1 cellular context compared by ENCODE assay signal in the genomic region with DNA sequence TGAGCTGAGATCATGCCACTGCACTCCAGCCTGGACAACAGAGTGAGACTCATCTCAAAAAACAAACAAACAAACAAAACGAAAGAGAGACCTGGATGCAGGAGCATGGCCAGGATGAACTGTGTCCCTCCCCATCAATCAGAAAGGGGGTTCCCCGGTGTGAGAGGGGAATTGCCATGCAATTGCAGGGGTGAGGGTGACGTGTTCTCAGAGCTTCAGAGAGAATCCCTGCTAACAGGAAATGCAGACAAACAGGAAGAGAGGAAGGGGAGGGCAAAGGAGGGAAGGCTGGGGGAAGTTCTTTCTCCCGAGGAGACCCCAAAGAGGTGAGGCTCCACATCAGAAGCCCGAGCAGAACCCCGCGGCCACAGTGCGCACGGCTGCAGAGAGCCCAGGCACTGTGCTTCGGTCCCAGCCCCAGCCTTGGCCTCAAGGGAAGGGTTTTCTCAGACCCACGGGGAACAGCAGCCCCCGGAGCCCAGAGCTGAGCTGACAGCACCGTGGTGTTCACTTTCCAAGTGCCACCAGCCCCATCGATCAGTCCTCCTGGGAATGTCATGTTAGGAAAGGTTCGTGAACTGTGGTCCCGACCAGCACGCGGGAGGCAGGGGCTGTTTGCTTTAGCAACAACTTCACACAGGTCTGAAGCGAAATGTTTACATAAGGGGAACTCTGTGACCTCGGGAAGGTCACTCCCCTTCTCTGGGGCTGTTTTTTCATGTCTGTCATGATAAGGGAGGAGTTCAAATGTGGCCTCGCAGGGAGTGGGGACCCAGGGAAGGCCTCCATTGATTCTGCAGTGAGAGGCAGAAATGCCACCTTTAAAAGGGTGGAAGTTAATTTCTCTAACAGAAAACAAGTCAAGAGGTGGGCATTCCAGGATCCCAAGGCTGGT.
TF ChIP-seq lines count a peak whose summit lies in the region.

No MANE protein-coding gene starts in this region.

TF ChIP-seq in HepG2, 621 proteins besides CTCF, POLR2A, EP300 and RAD21 (continued from another document and continues in another):
- TF ChIP-seq, protein P1, sequence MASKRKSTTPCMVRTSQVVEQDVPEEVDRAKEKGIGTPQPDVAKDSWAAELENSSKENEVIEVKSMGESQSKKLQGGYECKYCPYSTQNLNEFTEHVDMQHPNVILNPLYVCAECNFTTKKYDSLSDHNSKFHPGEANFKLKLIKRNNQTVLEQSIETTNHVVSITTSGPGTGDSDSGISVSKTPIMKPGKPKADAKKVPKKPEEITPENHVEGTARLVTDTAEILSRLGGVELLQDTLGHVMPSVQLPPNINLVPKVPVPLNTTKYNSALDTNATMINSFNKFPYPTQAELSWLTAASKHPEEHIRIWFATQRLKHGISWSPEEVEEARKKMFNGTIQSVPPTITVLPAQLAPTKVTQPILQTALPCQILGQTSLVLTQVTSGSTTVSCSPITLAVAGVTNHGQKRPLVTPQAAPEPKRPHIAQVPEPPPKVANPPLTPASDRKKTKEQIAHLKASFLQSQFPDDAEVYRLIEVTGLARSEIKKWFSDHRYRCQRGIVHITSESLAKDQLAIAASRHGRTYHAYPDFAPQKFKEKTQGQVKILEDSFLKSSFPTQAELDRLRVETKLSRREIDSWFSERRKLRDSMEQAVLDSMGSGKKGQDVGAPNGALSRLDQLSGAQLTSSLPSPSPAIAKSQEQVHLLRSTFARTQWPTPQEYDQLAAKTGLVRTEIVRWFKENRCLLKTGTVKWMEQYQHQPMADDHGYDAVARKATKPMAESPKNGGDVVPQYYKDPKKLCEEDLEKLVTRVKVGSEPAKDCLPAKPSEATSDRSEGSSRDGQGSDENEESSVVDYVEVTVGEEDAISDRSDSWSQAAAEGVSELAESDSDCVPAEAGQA (IDR thresholded peaks at IDR 0.05; ENCODE audit: low read depth): no peak
- TF ChIP-seq, protein P1 (CRISPR knock-in tag; IDR thresholded peaks at IDR 0.05; ENCODE audit: borderline replicate concordance): peak; percentile 60; the same call in 1 of the 2 replicates
- TF ChIP-seq GZF1 (CRISPR knock-in tag; IDR thresholded peaks at IDR 0.05): no peak
- TF ChIP-seq TCF7 (IDR thresholded peaks at IDR 0.05; ENCODE audit: low read depth): peak; percentile 94
- TF ChIP-seq SAP130 (CRISPR knock-in tag; IDR thresholded peaks at IDR 0.05; ENCODE audit: low read depth): peak; percentile 92
- TF ChIP-seq, protein P2, sequence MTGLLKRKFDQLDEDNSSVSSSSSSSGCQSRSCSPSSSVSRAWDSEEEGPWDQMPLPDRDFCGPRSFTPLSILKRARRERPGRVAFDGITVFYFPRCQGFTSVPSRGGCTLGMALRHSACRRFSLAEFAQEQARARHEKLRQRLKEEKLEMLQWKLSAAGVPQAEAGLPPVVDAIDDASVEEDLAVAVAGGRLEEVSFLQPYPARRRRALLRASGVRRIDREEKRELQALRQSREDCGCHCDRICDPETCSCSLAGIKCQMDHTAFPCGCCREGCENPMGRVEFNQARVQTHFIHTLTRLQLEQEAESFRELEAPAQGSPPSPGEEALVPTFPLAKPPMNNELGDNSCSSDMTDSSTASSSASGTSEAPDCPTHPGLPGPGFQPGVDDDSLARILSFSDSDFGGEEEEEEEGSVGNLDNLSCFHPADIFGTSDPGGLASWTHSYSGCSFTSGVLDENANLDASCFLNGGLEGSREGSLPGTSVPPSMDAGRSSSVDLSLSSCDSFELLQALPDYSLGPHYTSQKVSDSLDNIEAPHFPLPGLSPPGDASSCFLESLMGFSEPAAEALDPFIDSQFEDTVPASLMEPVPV (CRISPR knock-in tag; IDR thresholded peaks at IDR 0.05): 0 out of 2 replicates have a peak, but pooled peaks have one; percentile 9
- TF ChIP-seq ZNF33B (CRISPR knock-in tag; IDR thresholded peaks at IDR 0.05): no peak
- peak; percentile 99 for TF ChIP-seq HMG20B (CRISPR knock-in tag; conservative IDR thresholded peaks at IDR 0.05)
- TF ChIP-seq ERF (CRISPR knock-in tag; IDR thresholded peaks at IDR 0.05): peak; percentile 92
- TF ChIP-seq ZBTB7B (CRISPR knock-in tag; IDR thresholded peaks at IDR 0.05): peak; percentile 94
- TF ChIP-seq SKI (IDR thresholded peaks at IDR 0.05; ENCODE audit: partially characterized antibody): peak; percentile 96
- no peak for TF ChIP-seq AGO2 (optimal IDR thresholded peaks at IDR 0.05; ENCODE audit: low read depth, low read length)
- no peak for TF ChIP-seq ADNP (CRISPR knock-in tag; IDR thresholded peaks at IDR 0.05)
- TF ChIP-seq, protein P3, sequence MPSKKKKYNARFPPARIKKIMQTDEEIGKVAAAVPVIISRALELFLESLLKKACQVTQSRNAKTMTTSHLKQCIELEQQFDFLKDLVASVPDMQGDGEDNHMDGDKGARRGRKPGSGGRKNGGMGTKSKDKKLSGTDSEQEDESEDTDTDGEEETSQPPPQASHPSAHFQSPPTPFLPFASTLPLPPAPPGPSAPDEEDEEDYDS (CRISPR knock-in tag; IDR thresholded peaks at IDR 0.05): 0 out of 2 replicates have a peak, but pooled peaks have one; percentile 45
- TF ChIP-seq, protein P4, sequence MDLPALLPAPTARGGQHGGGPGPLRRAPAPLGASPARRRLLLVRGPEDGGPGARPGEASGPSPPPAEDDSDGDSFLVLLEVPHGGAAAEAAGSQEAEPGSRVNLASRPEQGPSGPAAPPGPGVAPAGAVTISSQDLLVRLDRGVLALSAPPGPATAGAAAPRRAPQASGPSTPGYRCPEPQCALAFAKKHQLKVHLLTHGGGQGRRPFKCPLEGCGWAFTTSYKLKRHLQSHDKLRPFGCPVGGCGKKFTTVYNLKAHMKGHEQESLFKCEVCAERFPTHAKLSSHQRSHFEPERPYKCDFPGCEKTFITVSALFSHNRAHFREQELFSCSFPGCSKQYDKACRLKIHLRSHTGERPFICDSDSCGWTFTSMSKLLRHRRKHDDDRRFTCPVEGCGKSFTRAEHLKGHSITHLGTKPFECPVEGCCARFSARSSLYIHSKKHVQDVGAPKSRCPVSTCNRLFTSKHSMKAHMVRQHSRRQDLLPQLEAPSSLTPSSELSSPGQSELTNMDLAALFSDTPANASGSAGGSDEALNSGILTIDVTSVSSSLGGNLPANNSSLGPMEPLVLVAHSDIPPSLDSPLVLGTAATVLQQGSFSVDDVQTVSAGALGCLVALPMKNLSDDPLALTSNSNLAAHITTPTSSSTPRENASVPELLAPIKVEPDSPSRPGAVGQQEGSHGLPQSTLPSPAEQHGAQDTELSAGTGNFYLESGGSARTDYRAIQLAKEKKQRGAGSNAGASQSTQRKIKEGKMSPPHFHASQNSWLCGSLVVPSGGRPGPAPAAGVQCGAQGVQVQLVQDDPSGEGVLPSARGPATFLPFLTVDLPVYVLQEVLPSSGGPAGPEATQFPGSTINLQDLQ (CRISPR knock-in tag; IDR thresholded peaks at IDR 0.05): no peak
- peak; percentile 28; the same call in 1 of the 2 replicates for TF ChIP-seq KAT2B (IDR thresholded peaks at IDR 0.05; ENCODE audit: borderline replicate concordance, low read depth, low read length)
- TF ChIP-seq HDAC1 (CRISPR knock-in tag; IDR thresholded peaks at IDR 0.05): peak; percentile 99
- 0 out of 2 replicates have a peak, but pooled peaks have one; percentile 68 for TF ChIP-seq EHMT2 (IDR thresholded peaks at IDR 0.05; ENCODE audit: borderline replicate concordance, low read depth, low read length)
- no peak for TF ChIP-seq ZNF75D (CRISPR knock-in tag; IDR thresholded peaks at IDR 0.05; ENCODE audit: borderline replicate concordance)
- TF ChIP-seq MAZ (IDR thresholded peaks at IDR 0.05; ENCODE audit: borderline replicate concordance, low read depth, low read length): peak; percentile 52; the same call in 1 of the 2 replicates
- TF ChIP-seq MAZ (CRISPR knock-in tag; IDR thresholded peaks at IDR 0.05; ENCODE audit: low read depth): peak; percentile 85
- TF ChIP-seq, protein P5, sequence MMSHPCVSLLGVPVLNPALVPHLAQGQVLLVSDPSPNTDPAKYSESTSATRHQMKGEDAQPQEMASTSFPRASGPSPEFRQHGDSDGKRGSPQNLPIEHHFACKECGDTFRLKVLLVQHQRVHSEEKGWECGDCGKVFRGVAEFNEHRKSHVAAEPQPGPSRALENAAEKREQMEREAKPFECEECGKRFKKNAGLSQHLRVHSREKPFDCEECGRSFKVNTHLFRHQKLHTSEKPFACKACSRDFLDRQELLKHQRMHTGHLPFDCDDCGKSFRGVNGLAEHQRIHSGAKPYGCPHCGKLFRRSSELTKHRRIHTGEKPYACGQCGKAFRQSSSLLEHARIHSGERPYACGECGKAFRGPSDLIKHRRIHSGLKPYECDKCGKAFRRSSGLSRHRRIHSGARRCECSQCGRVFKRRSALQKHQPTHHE (CRISPR knock-in tag; IDR thresholded peaks at IDR 0.05; ENCODE audit: borderline replicate concordance): no peak; the same call in 1 of the 2 replicates
- TF ChIP-seq SOX13 (IDR thresholded peaks at IDR 0.05): peak; percentile 87
- peak in 1 of 2 experiments; percentile 95; a peak in 2 of 4 replicates for TF ChIP-seq SOX13 (CRISPR knock-in tag; conservative IDR thresholded peaks at IDR 0.05 in 1 of 2, IDR thresholded peaks at IDR 0.05 in 1 of 2)
- TF ChIP-seq, protein P6, sequence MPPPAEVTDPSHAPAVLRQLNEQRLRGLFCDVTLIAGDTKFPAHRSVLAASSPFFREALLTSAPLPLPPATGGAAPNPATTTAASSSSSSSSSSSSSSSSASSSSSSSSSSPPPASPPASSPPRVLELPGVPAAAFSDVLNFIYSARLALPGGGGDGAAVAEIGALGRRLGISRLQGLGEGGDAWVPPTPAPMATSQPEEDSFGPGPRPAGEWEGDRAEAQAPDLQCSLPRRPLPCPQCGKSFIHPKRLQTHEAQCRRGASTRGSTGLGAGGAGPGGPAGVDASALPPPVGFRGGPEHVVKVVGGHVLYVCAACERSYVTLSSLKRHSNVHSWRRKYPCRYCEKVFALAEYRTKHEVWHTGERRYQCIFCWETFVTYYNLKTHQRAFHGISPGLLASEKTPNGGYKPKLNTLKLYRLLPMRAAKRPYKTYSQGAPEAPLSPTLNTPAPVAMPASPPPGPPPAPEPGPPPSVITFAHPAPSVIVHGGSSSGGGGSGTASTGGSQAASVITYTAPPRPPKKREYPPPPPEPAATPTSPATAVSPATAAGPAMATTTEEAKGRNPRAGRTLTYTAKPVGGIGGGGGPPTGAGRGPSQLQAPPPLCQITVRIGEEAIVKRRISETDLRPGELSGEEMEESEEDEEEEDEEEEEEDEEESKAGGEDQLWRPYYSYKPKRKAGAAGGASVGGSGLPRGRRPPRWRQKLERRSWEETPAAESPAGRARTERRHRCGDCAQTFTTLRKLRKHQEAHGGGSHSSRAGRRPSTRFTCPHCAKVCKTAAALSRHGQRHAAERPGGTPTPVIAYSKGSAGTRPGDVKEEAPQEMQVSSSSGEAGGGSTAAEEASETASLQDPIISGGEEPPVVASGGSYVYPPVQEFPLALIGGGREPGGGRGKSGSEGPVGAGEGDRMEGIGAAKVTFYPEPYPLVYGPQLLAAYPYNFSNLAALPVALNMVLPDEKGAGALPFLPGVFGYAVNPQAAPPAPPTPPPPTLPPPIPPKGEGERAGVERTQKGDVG (CRISPR knock-in tag; IDR thresholded peaks at IDR 0.05; ENCODE audit: borderline replicate concordance): peak; percentile 49; the same call in 1 of the 2 replicates
- TF ChIP-seq ZNF746 (CRISPR knock-in tag; IDR thresholded peaks at IDR 0.05): peak; percentile 77
- TF ChIP-seq, protein P7, sequence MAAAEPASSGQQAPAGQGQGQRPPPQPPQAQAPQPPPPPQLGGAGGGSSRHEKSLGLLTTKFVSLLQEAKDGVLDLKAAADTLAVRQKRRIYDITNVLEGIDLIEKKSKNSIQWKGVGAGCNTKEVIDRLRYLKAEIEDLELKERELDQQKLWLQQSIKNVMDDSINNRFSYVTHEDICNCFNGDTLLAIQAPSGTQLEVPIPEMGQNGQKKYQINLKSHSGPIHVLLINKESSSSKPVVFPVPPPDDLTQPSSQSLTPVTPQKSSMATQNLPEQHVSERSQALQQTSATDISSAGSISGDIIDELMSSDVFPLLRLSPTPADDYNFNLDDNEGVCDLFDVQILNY (CRISPR knock-in tag; conservative IDR thresholded peaks at IDR 0.05): 0 out of 2 replicates have a peak, but pooled peaks have one; percentile 21
- TF ChIP-seq, protein P8, sequence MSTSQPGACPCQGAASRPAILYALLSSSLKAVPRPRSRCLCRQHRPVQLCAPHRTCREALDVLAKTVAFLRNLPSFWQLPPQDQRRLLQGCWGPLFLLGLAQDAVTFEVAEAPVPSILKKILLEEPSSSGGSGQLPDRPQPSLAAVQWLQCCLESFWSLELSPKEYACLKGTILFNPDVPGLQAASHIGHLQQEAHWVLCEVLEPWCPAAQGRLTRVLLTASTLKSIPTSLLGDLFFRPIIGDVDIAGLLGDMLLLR (CRISPR knock-in tag; IDR thresholded peaks at IDR 0.05): no peak
- peak; percentile 91; the same call in 1 of the 2 replicates for TF ChIP-seq ZNF557 (CRISPR knock-in tag; IDR thresholded peaks at IDR 0.05)
- TF ChIP-seq ZNF766 (CRISPR knock-in tag; IDR thresholded peaks at IDR 0.05; ENCODE audit: borderline replicate concordance): peak; percentile 81
- TF ChIP-seq ZNF556 (CRISPR knock-in tag; IDR thresholded peaks at IDR 0.05; ENCODE audit: borderline replicate concordance): peak; percentile 96; the same call in 1 of the 2 replicates
